In the genomic region with DNA sequence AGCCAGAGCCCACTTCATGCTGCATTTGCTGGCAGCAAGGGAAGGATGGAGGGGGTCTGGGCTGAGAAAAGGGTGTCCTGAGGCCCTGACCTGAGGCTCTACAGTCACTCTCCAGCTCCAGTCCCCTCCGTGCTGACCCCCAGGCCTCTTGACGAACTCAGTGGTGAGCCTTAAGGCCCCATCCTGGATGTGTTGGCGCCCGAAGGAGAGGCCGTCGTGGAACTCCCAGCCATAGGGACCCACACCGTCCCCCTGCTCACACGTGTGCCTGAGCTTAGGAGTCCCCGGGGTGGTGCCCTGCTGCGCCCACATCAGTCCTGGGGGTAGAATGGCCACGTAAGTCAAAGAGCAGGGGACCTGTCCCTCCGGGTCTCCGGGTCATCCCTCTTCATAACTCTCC, we compare ENCODE assay signal across 8 cellular contexts. TPM values are rescaled to one million over a fixed set of nuclear protein-coding genes. Genes with fewer than 3 reads are reported as not detected.
A peak's percentile ranks its signal among the peaks of the same experiment; 100 is the strongest.
DNase-seq lines count a peak whose midpoint lies in the region; ATAC-seq and TF ChIP-seq lines count a peak whose summit lies in the region.

No MANE protein-coding gene starts in this region.

- H3K79me2 ChIP-seq in parathyroid adenoma: peaks cover 11% of the 10 kb centered on the region

- POLR2A ChIA-PET in Panc1 (lab: Charles Lee): no interaction called here

- H3K9me3 ChIP-seq in Panc1 (ENCODE audit: control insufficient read depth, insufficient read depth, low read depth, low read length) (no peaks in the 10 kb centered on the region), esophagus squamous epithelium (no peaks in the 10 kb centered on the region), parathyroid adenoma (ENCODE audit: control insufficient read depth, low read length) (no peaks in the 10 kb centered on the region)

- TF ChIP-seq POLR2A in esophagus squamous epithelium (IDR thresholded peaks at IDR 0.05): no peak

- ATAC-seq in Panc1 (0 out of 2 replicates have a peak, but pooled peaks have one; percentile 0), HG03108 (IDR thresholded peaks at IDR 0.05; ENCODE audit: unreplicated experiment) (no peak)

- CTCF ChIA-PET in Panc1 (lab: Charles Lee): no interaction called here

- peak overlapping the region; percentile 42 for H3K9ac ChIP-seq in parathyroid adenoma

- intact Hi-C loops in Panc1 (cut with micrococcal nuclease; ENCODE audit: unreplicated experiment): no loop called here
- intact Hi-C loops in esophagus squamous epithelium (cut with DNase I): no loop called here

- WGBS in esophagus squamous epithelium, 2 donors: 0% methylated on average over 1 to 5 of the region's 13 CpGs

- DNase-seq in GM12865 (ENCODE audit: low read depth) (no peak), Panc1 (ENCODE audit: low read depth, low spot score) (no peak), esophagus squamous epithelium (lab: John Stamatoyannopoulos, UW) (no peak), middle frontal gyrus (ENCODE audit: extremely low spot score, low spot score) (no peak), activated gamma-delta T cell (lab: John Stamatoyannopoulos, UW) (no peak)
- no peak for DNase-seq in activated CD4-positive, alpha-beta T cell treated with anti-CD3 and anti-CD28 coated beads for 48 hours

- in situ Hi-C loops in Panc1 (cut with HindIII; ENCODE audit: low pct_unique_long_range_greater_than_20kb, low sequenced_read_pairs): no loop called here

- H3K27me3 ChIP-seq in Panc1 (ENCODE audit: control insufficient read depth, insufficient read depth, low read length): no peaks in the 10 kb centered on the region
- no peaks in the 10 kb centered on the region for H3K27me3 ChIP-seq in esophagus squamous epithelium
- H3K27me3 ChIP-seq in parathyroid adenoma (ENCODE audit: control insufficient read depth, insufficient read depth, low read length): no peaks in the 10 kb centered on the region

- H3K36me3 ChIP-seq in Panc1 (ENCODE audit: control insufficient read depth, insufficient read depth, low read length) (peaks cover 2% of the 10 kb centered on the region; the same call in 1 of the 2 replicates), esophagus squamous epithelium (peaks cover 0 to 29% (median 7%) of the 10 kb centered on the region in 3 donors), parathyroid adenoma (ENCODE audit: control insufficient read depth, insufficient read depth, low read length) (no peaks in the 10 kb centered on the region)

- peak overlapping the region; percentile 95 for H3K4me3 ChIP-seq in GM12865 (ENCODE audit: low read depth, low read length)
- peak overlapping the region; percentile 77 to 85 for H3K4me3 ChIP-seq in Panc1 (ENCODE audit: low read depth in 2 of 2, low read length in 2 of 2)
- H3K4me3 ChIP-seq in esophagus squamous epithelium: peak overlapping the region; percentile 77 to 92 (median 81)
- peak overlapping the region; percentile 78 for H3K4me3 ChIP-seq in parathyroid adenoma (ENCODE audit: low read depth, low read length)

- peak overlapping the region; percentile 91 for H2AFZ ChIP-seq in parathyroid adenoma

- peak overlapping the region; percentile 88 for H3K27ac ChIP-seq in Panc1 (ENCODE audit: low read length)
- H3K27ac ChIP-seq in esophagus squamous epithelium: peak overlapping the region; percentile 79 to 91 (median 84)
- H3K27ac ChIP-seq in parathyroid adenoma: peak overlapping the region; percentile 86

- H3K4me2 ChIP-seq in parathyroid adenoma (ENCODE audit: low read length): peak overlapping the region; percentile 86

- peaks cover 7% of the 10 kb centered on the region for H3K4me1 ChIP-seq in Panc1 (ENCODE audit: control insufficient read depth, insufficient read depth, low read length)
- peaks cover 13 to 36% (median 19%) of the 10 kb centered on the region in 3 donors for H3K4me1 ChIP-seq in esophagus squamous epithelium
- peaks cover 9% of the 10 kb centered on the region for H3K4me1 ChIP-seq in parathyroid adenoma

- BruUV-seq in Panc1 (replicated peaks; lab: Mats Ljungman, UMichigan): no TSS peak

- TF ChIP-seq CTCF in GM12865 (IDR thresholded peaks at IDR 0.05; ENCODE audit: insufficient read depth, low read depth, low read length, missing control alignments) (no peak), Panc1 (IDR thresholded peaks at IDR 0.05) (no peak), esophagus squamous epithelium (IDR thresholded peaks at IDR 0.05) (no peak), parathyroid adenoma (IDR thresholded peaks at IDR 0.05) (no peak)

RNA-seq across cellular contexts. Expression of a gene that starts 0.8 kb away (rescaled TPM):
- 79.5 TPM for total RNA-seq in Panc1 (2021; ENCODE audit: unreplicated experiment)
- polyA plus RNA-seq in Panc1 (2012; ENCODE audit: insufficient read length): 85.7 TPM
- total RNA-seq in esophagus squamous epithelium: 10 to 100 TPM; 29.3 to 37.4 (median 33.9) TPM

RNA-seq across cellular contexts. Expression of a gene that starts 6.2 kb away (rescaled TPM):
- total RNA-seq in Panc1 (2021; ENCODE audit: unreplicated experiment) (67.6 TPM), esophagus squamous epithelium (10 to 100 TPM; 14.2 to 34.1 (median 25.3) TPM)
- polyA plus RNA-seq in Panc1 (2012; ENCODE audit: insufficient read length): 149 TPM

RNA-seq across cellular contexts. Expression of a gene that starts 8.1 kb away (rescaled TPM):
- 98.1 TPM for total RNA-seq in Panc1 (2021; ENCODE audit: unreplicated experiment)
- polyA plus RNA-seq in Panc1 (2012; ENCODE audit: insufficient read length): 144 TPM
- total RNA-seq in esophagus squamous epithelium: 10 to 100 TPM; 10.7 to 25.2 (median 22.1) TPM

RNA-seq across cellular contexts. Expression of a gene that starts 9.5 kb away (rescaled TPM):
- total RNA-seq in Panc1 (2021; ENCODE audit: unreplicated experiment) (26.5 TPM), esophagus squamous epithelium (10 to 100 TPM in 3 of 4 donors, 1 to 10 TPM in 1; 5.4 to 41.9 (median 20.3) TPM)
- polyA plus RNA-seq in Panc1 (2012; ENCODE audit: insufficient read length): 35.0 TPM

RNA-seq across cellular contexts. Expression of a gene that starts 18.4 kb away (rescaled TPM):
- total RNA-seq in Panc1 (2021; ENCODE audit: unreplicated experiment) (24.2 TPM), esophagus squamous epithelium (10 to 100 TPM in 2 of 4 donors, 1 to 10 TPM in 2; 6.5 to 24.6 (median 14.5) TPM)
- polyA plus RNA-seq in Panc1 (2012; ENCODE audit: insufficient read length): 13.1 TPM
